Comparison of ENCODE assay signal across 1 cellular context in genomic region chr13:50079278-50080157, GRCh38.
A peak's percentile ranks its signal among the peaks of the same experiment; 100 is the strongest.
TF ChIP-seq lines count a peak whose summit lies in the region.

No MANE protein-coding gene starts in this region.

TF ChIP-seq in HEK293, 187 proteins besides CTCF, POLR2A, EP300 and RAD21 (continued from another document):
- peak; percentile 46; the same call in 1 of the 2 replicates for TF ChIP-seq ZNF341 (tag by site-specific recombination; IDR thresholded peaks at IDR 0.05; ENCODE audit: low read depth)
- no peak for TF ChIP-seq ZNF16 (tag by site-specific recombination; IDR thresholded peaks at IDR 0.05; ENCODE audit: low read depth)
- no peak for TF ChIP-seq ZNF311 (tag by site-specific recombination; IDR thresholded peaks at IDR 0.05; ENCODE audit: borderline replicate concordance)
- no peak for TF ChIP-seq GFI1B (tag by site-specific recombination; IDR thresholded peaks at IDR 0.05)
- 0 out of 2 replicates have a peak, but pooled peaks have one; percentile 15 for TF ChIP-seq SCRT2 (tag by site-specific recombination; IDR thresholded peaks at IDR 0.05)
